Comparison of ENCODE assay signal across 13 cellular contexts in the genomic region with DNA sequence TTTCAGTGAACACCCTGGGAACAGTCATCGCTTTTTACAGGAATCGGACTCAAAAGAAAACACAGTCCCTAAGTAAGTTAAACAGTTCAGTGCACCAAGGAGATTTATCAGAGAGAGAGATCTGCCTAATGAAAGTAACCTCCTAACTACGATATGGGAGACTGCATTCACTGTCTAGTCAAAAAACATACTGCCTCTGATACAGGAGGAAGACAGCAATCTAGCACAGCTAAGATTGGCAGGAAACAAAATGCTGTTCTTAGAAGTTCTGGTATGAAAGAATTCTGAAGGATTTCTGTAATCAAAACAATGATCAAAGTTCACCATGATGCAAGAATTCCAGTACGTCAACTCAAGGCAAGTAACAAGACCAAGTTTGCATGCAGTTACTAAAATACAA.
A peak's percentile ranks its signal among the peaks of the same experiment; 100 is the strongest.
DNase-seq lines count a peak whose midpoint lies in the region; ATAC-seq and TF ChIP-seq lines count a peak whose summit lies in the region.
"Had no signal": no experiment of that assay in that cellular context is flagged by ENCODE, and none has a peak within 500 bp of the region (broad histone marks: within the 10 kb centered on the region; RNA-seq: fewer than 3 reads in every experiment).

No MANE protein-coding gene starts in this region.

- peaks cover 42% of the 10 kb centered on the region for H3K4me1 Mint-ChIP-seq in activated T-cell treated with anti-CD3 and anti-CD28 coated beads, Interleukin-2, amount 50 U/mL, for 72 hours (ENCODE audit: low read depth)

- H3K4me2 ChIP-seq in MM.1S (ENCODE audit: low read depth, low read length): no peak overlapping the region

- no peak for DNase-seq in activated T-cell treated with anti-CD3 and anti-CD28 coated beads, Interleukin-2, amount 50 U/mL, for 72 hours
- no peak for DNase-seq in activated T-cell treated with anti-CD3 and anti-CD28 coated beads, Interleukin-2, amount 50 U/mL, for 1 hour
- DNase-seq in coronary artery (ENCODE audit: low spot score) (no peak), tibial artery (no peak), NCI-H2107 (lab: John Stamatoyannopoulos, UW) (no peak), MM.1S (no peak)
- DNase-seq: activated T-cell treated with anti-CD3 and anti-CD28 coated beads, Interleukin-2, amount 50 U/mL, for 48 hours; cortex of kidney; Peyer's patch; psoas muscle; testis had no signal

- H3K27ac ChIP-seq in coronary artery (peak overlapping the region; percentile 24 to 45), mesodermal cell (ENCODE audit: low read depth, low read length, severe bottlenecking) (peak overlapping the region; percentile 63), tibial artery (peak overlapping the region; percentile 39 to 60), MM.1S (ENCODE audit: low read length) (no peak overlapping the region)
- H3K27ac ChIP-seq: Peyer's patch, psoas muscle, testis had no signal

- no peaks in the 10 kb centered on the region for H3K9me3 ChIP-seq in mesodermal cell (ENCODE audit: control insufficient read depth, low read length)
- no peaks in the 10 kb centered on the region for H3K9me3 ChIP-seq in tibial artery
- H3K9me3 ChIP-seq in MM.1S (replicated peaks; ENCODE audit: insufficient read depth, low read length): no peaks in the 10 kb centered on the region
- H3K9me3 ChIP-seq: Peyer's patch, psoas muscle, testis had no signal

- H3K4me1 ChIP-seq in mesodermal cell (ENCODE audit: control insufficient read depth, insufficient read depth, low read length, poor library complexity, severe bottlenecking) (peaks cover 55% of the 10 kb centered on the region), tibial artery (peaks cover 0 to 33% (median 4%) of the 10 kb centered on the region in 4 donors), MM.1S (ENCODE audit: low read length) (no peaks in the 10 kb centered on the region)
- H3K4me1 ChIP-seq: testis had no signal

- intact Hi-C loops in tibial artery (cut with DNase I; ENCODE audit: low total_unique reads): no loop called here

- H3K9ac ChIP-seq in MM.1S (ENCODE audit: low read length): no peak overlapping the region

- no peaks in the 10 kb centered on the region for H3K9me2 ChIP-seq in MM.1S (replicated peaks; ENCODE audit: insufficient read depth, low read length)

- peaks cover 29% of the 10 kb centered on the region for H3K27me3 Mint-ChIP-seq in activated T-cell treated with anti-CD3 and anti-CD28 coated beads, Interleukin-2, amount 50 U/mL, for 72 hours (ENCODE audit: low read depth)

- H3F3A ChIP-seq in MM.1S (ENCODE audit: insufficient read depth, low read length): no peaks in the 10 kb centered on the region

- H3K27ac Mint-ChIP-seq in activated T-cell treated with anti-CD3 and anti-CD28 coated beads, Interleukin-2, amount 50 U/mL, for 72 hours: no peak overlapping the region

- H3K9me3 Mint-ChIP-seq in activated T-cell treated with anti-CD3 and anti-CD28 coated beads, Interleukin-2, amount 50 U/mL, for 72 hours: no peaks in the 10 kb centered on the region

- peak overlapping the region; percentile 46 to 56 for H3K4me3 Mint-ChIP-seq in activated T-cell treated with anti-CD3 and anti-CD28 coated beads, Interleukin-2, amount 50 U/mL, for 72 hours

- H3K27me3 ChIP-seq in tibial artery (no peaks in the 10 kb centered on the region), MM.1S (replicated peaks; ENCODE audit: insufficient read depth, low read length) (no peaks in the 10 kb centered on the region)
- H3K27me3 ChIP-seq: Peyer's patch, testis had no signal

- no peaks in the 10 kb centered on the region for H4K20me1 ChIP-seq in MM.1S (ENCODE audit: insufficient read depth, low read length)

- H3K79me2 ChIP-seq in MM.1S (ENCODE audit: low read length): no peaks in the 10 kb centered on the region

- H2AFZ ChIP-seq in MM.1S (ENCODE audit: low read length): no peak overlapping the region

- H3K4me3 ChIP-seq in coronary artery: peak overlapping the region; percentile 17
- no peak overlapping the region for H3K4me3 ChIP-seq in mesodermal cell (ENCODE audit: extremely low read depth, insufficient read depth, low read length, poor library complexity, severe bottlenecking)
- peak overlapping the region; percentile 24 to 25 for H3K4me3 ChIP-seq in tibial artery
- H3K4me3 ChIP-seq in MM.1S (ENCODE audit: low read length): no peak overlapping the region
- H3K4me3 ChIP-seq: Peyer's patch, psoas muscle, testis had no signal

- H3K36me3 ChIP-seq in mesodermal cell (ENCODE audit: control insufficient read depth, insufficient read depth, low read length): no peaks in the 10 kb centered on the region
- H3K36me3 ChIP-seq in tibial artery: no peaks in the 10 kb centered on the region
- no peaks in the 10 kb centered on the region for H3K36me3 ChIP-seq in MM.1S (replicated peaks; ENCODE audit: insufficient read depth, low read length)
- H3K36me3 ChIP-seq: Peyer's patch had no signal

- TF ChIP-seq CTCF in coronary artery (IDR thresholded peaks at IDR 0.05) (no peak), tibial artery (IDR thresholded peaks at IDR 0.05) (no peak), MM.1S (IDR thresholded peaks at IDR 0.05; ENCODE audit: low read length) (no peak)

- 97 to 100% methylated on average over 2 to 4 of the region's 4 CpGs for WGBS in mesodermal cell (ENCODE audit: insufficient coverage in 2 of 2), 2 experiments

- peak; percentile 47 to 65 for ATAC-seq in activated T-cell treated with anti-CD3 and anti-CD28 coated beads, Interleukin-2, amount 50 U/mL, for 72 hours (replicated peaks in 1 of 2)
- no peak for ATAC-seq in GM18870 (IDR thresholded peaks at IDR 0.05; ENCODE audit: unreplicated experiment)
- ATAC-seq: psoas muscle had no signal

- no peaks in the 10 kb centered on the region for H3K36me3 Mint-ChIP-seq in activated T-cell treated with anti-CD3 and anti-CD28 coated beads, Interleukin-2, amount 50 U/mL, for 72 hours (ENCODE audit: insufficient read depth in 2 of 2)

Comparison
In these comparisons a context has a peak if more than half of its experiments do, and no peak if none do; other contexts are left out.
1. H3K4me3 ChIP-seq: peak in coronary artery (single experiment) and tibial artery (2 of 2); none in mesodermal cell (single experiment) and MM.1S (single experiment).